ENCODE assay signal across 8 cellular contexts in genomic region chr2:189762551-189763298, GRCh38. TPM values are rescaled to one million over a fixed set of nuclear protein-coding genes. Genes with fewer than 3 reads are reported as not detected.
A peak's percentile ranks its signal among the peaks of the same experiment; 100 is the strongest.
DNase-seq lines count a peak whose midpoint lies in the region; ATAC-seq and TF ChIP-seq lines count a peak whose summit lies in the region.

Gene OSGEPL1 (minus strand): TSS chr2:189762792. CDS start chr2:189761640, 1,152 bp downstream.

- TF ChIP-seq RAD21 in Ishikawa (IDR thresholded peaks at IDR 0.05; ENCODE audit: low read depth) = no peak

- peak within 1 kb of the TSS; percentile 91 to 94 for H3K27ac ChIP-seq in esophagus (ENCODE audit: low read depth in 2 of 2, low read length in 1 of 2)

- peak; percentile 96 for ATAC-seq in GM21576 (IDR thresholded peaks at IDR 0.05; ENCODE audit: unreplicated experiment)

- H3K9me3 Mint-ChIP-seq in activated T-cell treated with anti-CD3 and anti-CD28 coated beads, Interleukin-2, amount 50 U/mL, for 24 hours = no peaks in the 10 kb centered on the region

- H3K27ac Mint-ChIP-seq in activated T-cell treated with anti-CD3 and anti-CD28 coated beads, Interleukin-2, amount 50 U/mL, for 24 hours = peak within 1 kb of the TSS; percentile 98

- H3K36me3 Mint-ChIP-seq in activated T-cell treated with anti-CD3 and anti-CD28 coated beads, Interleukin-2, amount 50 U/mL, for 24 hours (ENCODE audit: low read depth) = peaks cover 50% of the 10 kb centered on the region

- H3K9me3 ChIP-seq in esophagus (ENCODE audit: control insufficient read depth in 2 of 2, insufficient read depth in 1 of 2, low read depth in 1 of 2, low read length in 1 of 2) = no peaks in the 10 kb centered on the region
- H3K9me3 ChIP-seq in mucosa of stomach (ENCODE audit: control insufficient read depth, low read length) = no peaks in the 10 kb centered on the region

- H3K4me1 ChIP-seq in esophagus (ENCODE audit: control insufficient read depth in 2 of 2, insufficient read depth in 2 of 2, low read length in 1 of 2) = no peaks in the 10 kb centered on the region
- H3K4me1 ChIP-seq in mucosa of stomach (ENCODE audit: control insufficient read depth, insufficient read depth, low read length) = peaks cover 5% of the 10 kb centered on the region

- no peaks in the 10 kb centered on the region for H3K27me3 ChIP-seq in esophagus (ENCODE audit: control insufficient read depth in 1 of 2, insufficient read depth in 2 of 2, low read length in 2 of 2)
- H3K27me3 ChIP-seq in mucosa of stomach (ENCODE audit: control insufficient read depth, insufficient read depth, low read length) = no peaks in the 10 kb centered on the region

- no peaks in the 10 kb centered on the region for H3K27me3 Mint-ChIP-seq in activated T-cell treated with anti-CD3 and anti-CD28 coated beads, Interleukin-2, amount 50 U/mL, for 24 hours

- no peak for TF ChIP-seq EP300 in Ishikawa (IDR thresholded peaks at IDR 0.05; ENCODE audit: borderline replicate concordance)

- 0% methylated on average over 33 of the region's 33 CpGs for WGBS in esophagus, 2 donors

- DNase-seq in DMS53 (lab: John Stamatoyannopoulos, UW) (peak; percentile 98), OCI-M2 (lab: John Stamatoyannopoulos, UW; ENCODE audit: unreplicated experiment) (peak; percentile 65)
- peak; percentile 93 for DNase-seq in activated T-cell treated with anti-CD3 and anti-CD28 coated beads, Interleukin-2, amount 50 U/mL, for 24 hours
- peak; percentile 76 to 85 for DNase-seq in stimulated activated CD8-positive, alpha-beta memory T cell treated with anti-CD3 and anti-CD28 coated beads, Interleukin-7, amount 100 ng/mL, for 1 hour (ENCODE audit: low read depth in 2 of 2)

- H3K36me3 ChIP-seq in esophagus (ENCODE audit: control insufficient read depth in 2 of 2, insufficient read depth in 2 of 2, low read length in 1 of 2) (no peaks in the 10 kb centered on the region), mucosa of stomach (ENCODE audit: control insufficient read depth, insufficient read depth, low read length) (no peaks in the 10 kb centered on the region)

- H3K4me3 ChIP-seq in esophagus (ENCODE audit: low read depth in 1 of 2, low read length in 2 of 2) = peak within 1 kb of the TSS; percentile 78 to 88
- peak within 1 kb of the TSS; percentile 88 for H3K4me3 ChIP-seq in mucosa of stomach (ENCODE audit: low read length)

- H3K4me3 Mint-ChIP-seq in activated T-cell treated with anti-CD3 and anti-CD28 coated beads, Interleukin-2, amount 50 U/mL, for 24 hours = peak within 1 kb of the TSS; percentile 95

- peaks cover 18% of the 10 kb centered on the region for H3K4me1 Mint-ChIP-seq in activated T-cell treated with anti-CD3 and anti-CD28 coated beads, Interleukin-2, amount 50 U/mL, for 24 hours (ENCODE audit: low read depth)

- peak within 1 kb of the TSS; percentile 78 for H3K9ac ChIP-seq in mucosa of stomach (ENCODE audit: low read length)

TF ChIP-seq in Ishikawa, 13 proteins besides CTCF, POLR2A, EP300 and RAD21:
- TF ChIP-seq REST (IDR thresholded peaks at IDR 0.05; ENCODE audit: low read depth) (no peak), CEBPB (IDR thresholded peaks at IDR 0.05) (no peak), YY1 (IDR thresholded peaks at IDR 0.05; ENCODE audit: low read depth) (no peak), ZBTB7A (IDR thresholded peaks at IDR 0.05; ENCODE audit: low read depth) (no peak), MAX (IDR thresholded peaks at IDR 0.05) (peak; percentile 86), TAF1 (IDR thresholded peaks at IDR 0.05; ENCODE audit: low read depth) (peak; percentile 80; the same call in 1 of the 2 replicates), NFIC (IDR thresholded peaks at IDR 0.05) (no peak), FOXM1 (IDR thresholded peaks at IDR 0.05; ENCODE audit: borderline replicate concordance, low read depth) (no peak), CREB1 (IDR thresholded peaks at IDR 0.05; ENCODE audit: low read depth) (peak; percentile 73), EGR1 (IDR thresholded peaks at IDR 0.05) (no peak), TCF12 (IDR thresholded peaks at IDR 0.05; ENCODE audit: low read depth) (0 out of 2 replicates have a peak, but pooled peaks have one; percentile 22), USF1 (IDR thresholded peaks at IDR 0.05) (peak; percentile 92), TEAD4 (IDR thresholded peaks at IDR 0.05) (0 out of 2 replicates have a peak, but pooled peaks have one; percentile 15)

RNA-seq across cellular contexts. Expression of gene OSGEPL1, which starts in this region (rescaled TPM):
- 1 to 10 TPM; 2.7 to 2.8 TPM for polyA plus RNA-seq in esophagus

Comparison
In these comparisons a context has a peak if more than half of its experiments do, and no peak if none do; other contexts are left out.
1. Peak in every context shown above with its lines: DNase-seq, ATAC-seq, H3K4me3 ChIP-seq and H3K27ac ChIP-seq.